1 cellular context compared by ENCODE assay signal in genomic region chr17:67379251-67379630, GRCh38.
TF ChIP-seq lines count a peak whose summit lies in the region.

No MANE protein-coding gene starts in this region.

TF ChIP-seq in HCT116, 20 proteins besides CTCF, POLR2A, EP300 and RAD21 (continued from another document):
- TF ChIP-seq, protein P1, sequence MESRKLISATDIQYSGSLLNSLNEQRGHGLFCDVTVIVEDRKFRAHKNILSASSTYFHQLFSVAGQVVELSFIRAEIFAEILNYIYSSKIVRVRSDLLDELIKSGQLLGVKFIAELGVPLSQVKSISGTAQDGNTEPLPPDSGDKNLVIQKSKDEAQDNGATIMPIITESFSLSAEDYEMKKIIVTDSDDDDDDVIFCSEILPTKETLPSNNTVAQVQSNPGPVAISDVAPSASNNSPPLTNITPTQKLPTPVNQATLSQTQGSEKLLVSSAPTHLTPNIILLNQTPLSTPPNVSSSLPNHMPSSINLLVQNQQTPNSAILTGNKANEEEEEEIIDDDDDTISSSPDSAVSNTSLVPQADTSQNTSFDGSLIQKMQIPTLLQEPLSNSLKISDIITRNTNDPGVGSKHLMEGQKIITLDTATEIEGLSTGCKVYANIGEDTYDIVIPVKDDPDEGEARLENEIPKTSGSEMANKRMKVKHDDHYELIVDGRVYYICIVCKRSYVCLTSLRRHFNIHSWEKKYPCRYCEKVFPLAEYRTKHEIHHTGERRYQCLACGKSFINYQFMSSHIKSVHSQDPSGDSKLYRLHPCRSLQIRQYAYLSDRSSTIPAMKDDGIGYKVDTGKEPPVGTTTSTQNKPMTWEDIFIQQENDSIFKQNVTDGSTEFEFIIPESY (IDR thresholded peaks at IDR 0.05; ENCODE audit: extremely low read depth, insufficient replicate concordance, low read length), result no peak
- TF ChIP-seq CEBPB (IDR thresholded peaks at IDR 0.05; ENCODE audit: low read depth), result no peak
- TF ChIP-seq EZH2phosphoT487 (IDR thresholded peaks at IDR 0.05; ENCODE audit: borderline replicate concordance), result no peak
- no peak for TF ChIP-seq ELF1 (IDR thresholded peaks at IDR 0.05; ENCODE audit: borderline replicate concordance, low read depth)
- no peak for TF ChIP-seq SRF (IDR thresholded peaks at IDR 0.05; ENCODE audit: low read depth)
- TF ChIP-seq TCF7L2 (IDR thresholded peaks at IDR 0.05; ENCODE audit: borderline replicate concordance, extremely low read depth, insufficient read depth, insufficient read length), result no peak
- no peak for TF ChIP-seq ZFX (IDR thresholded peaks at IDR 0.05)
TF ChIP-seq in HCT116: peak in this region for 0.
